Comparison of ENCODE assay signal across 10 cellular contexts in genomic region chr1:220123889-220124288, GRCh38.
DNase-seq lines count a peak whose midpoint lies in the region; ATAC-seq and TF ChIP-seq lines count a peak whose summit lies in the region.
"Had no signal": no experiment of that assay in that cellular context is flagged by ENCODE, and none has a peak within 500 bp of the region (broad histone marks: within the 10 kb centered on the region; RNA-seq: fewer than 3 reads in every experiment).

No MANE protein-coding gene starts in this region.

- peak; percentile 28; the same call in 1 of the 2 replicates for TF ChIP-seq CTCF in LNCaP clone FGC (IDR thresholded peaks at IDR 0.05; ENCODE audit: control insufficient read depth, extremely low read depth, insufficient read depth)
- peak; percentile 42 for TF ChIP-seq CTCF in nephron progenitor cell (IDR thresholded peaks at IDR 0.05)

- peak overlapping the region; percentile 54 for H3K27ac Mint-ChIP-seq in nephron progenitor cell
- H3K27ac Mint-ChIP-seq: CD14-positive monocyte had no signal

- H3K4me3 Mint-ChIP-seq in nephron progenitor cell = no peak overlapping the region
- H3K4me3 Mint-ChIP-seq: CD14-positive monocyte had no signal

- H3K4me3 ChIP-seq in LNCaP clone FGC (ENCODE audit: low read depth, low read length) (no peak overlapping the region), adipocyte (ENCODE audit: low read length) (no peak overlapping the region)
- H3K4me3 ChIP-seq: adrenal gland had no signal

- no peaks in the 10 kb centered on the region for H3K9me3 Mint-ChIP-seq in nephron progenitor cell

- DNase-seq in SHP77 (lab: John Stamatoyannopoulos, UW) = peak; percentile 16 to 27
- DNase-seq in SHP77 treated with DMSO at 0.1 percent for 48 hours (lab: John Stamatoyannopoulos, UW) = no peak
- DNase-seq in LNCaP clone FGC (ENCODE audit: low read depth) = no peak
- peak; percentile 10 for DNase-seq in adipocyte (ENCODE audit: low read depth)
- DNase-seq in nephron progenitor cell = no peak
- no peak for DNase-seq in AG08396 (ENCODE audit: low spot score)
- no peak for DNase-seq in HPDE6-E6E7 (ENCODE audit: extremely low spot score)
- DNase-seq: adrenal gland had no signal

- ATAC-seq in HG03460 (IDR thresholded peaks at IDR 0.05; ENCODE audit: unreplicated experiment) = no peak

- peaks cover 32% of the 10 kb centered on the region for H3K36me3 ChIP-seq in adipocyte (ENCODE audit: control insufficient read depth, insufficient read depth, low read length, severe bottlenecking)

- H3K9ac ChIP-seq in adipocyte (ENCODE audit: low read length) = no peak overlapping the region

- peaks cover 30% of the 10 kb centered on the region for H3K36me3 Mint-ChIP-seq in nephron progenitor cell (ENCODE audit: low read depth)

- H3K4me1 Mint-ChIP-seq in nephron progenitor cell = no peaks in the 10 kb centered on the region

- H3K27me3 ChIP-seq in adipocyte (replicated peaks; ENCODE audit: control insufficient read depth, insufficient read depth, low read length) = no peaks in the 10 kb centered on the region
- H3K27me3 ChIP-seq: adrenal gland had no signal

- H3K9me3 ChIP-seq in adipocyte (ENCODE audit: control insufficient read depth, low read length) = no peaks in the 10 kb centered on the region
- H3K9me3 ChIP-seq: adrenal gland had no signal

- H3K27me3 Mint-ChIP-seq in nephron progenitor cell (ENCODE audit: low read depth, poor library complexity) = no peaks in the 10 kb centered on the region

- peaks cover 19% of the 10 kb centered on the region for H3K4me1 ChIP-seq in adipocyte (ENCODE audit: control insufficient read depth, insufficient read depth, low read length)
- H3K4me1 ChIP-seq: adrenal gland had no signal

Comparison
In these comparisons a context has a peak if more than half of its experiments do, and no peak if none do; other contexts are left out.
1. DNase-seq: peak in SHP77 (2 of 2) and adipocyte (single experiment); none in SHP77 treated with DMSO at 0.1 percent for 48 hours (single experiment), LNCaP clone FGC (single experiment), nephron progenitor cell (single experiment), AG08396 (single experiment) and HPDE6-E6E7 (single experiment).